25 cellular contexts compared by ENCODE assay signal in genomic region chr10:73018632-73019031, GRCh38.
A peak's percentile ranks its signal among the peaks of the same experiment; 100 is the strongest.
DNase-seq lines count a peak whose midpoint lies in the region; ATAC-seq and TF ChIP-seq lines count a peak whose summit lies in the region.
"Had no signal": no experiment of that assay in that cellular context is flagged by ENCODE, and none has a peak within 500 bp of the region (broad histone marks: within the 10 kb centered on the region; RNA-seq: fewer than 3 reads in every experiment).

No MANE protein-coding gene starts in this region.

- H3K9me2 ChIP-seq in hepatocyte (replicated peaks; ENCODE audit: insufficient read depth): no peaks in the 10 kb centered on the region

- H2BK5ac ChIP-seq in mesenchymal stem cell (ENCODE audit: low read depth, low read length, poor library complexity, severe bottlenecking): no peak overlapping the region

- H3K23ac ChIP-seq in mesenchymal stem cell (ENCODE audit: low read length in 2 of 2): peak overlapping the region in 1 of 2 experiments; percentile 65

- no peak overlapping the region for H2BK120ac ChIP-seq in mesenchymal stem cell (ENCODE audit: low read depth, low read length)

- H3K9me3 Mint-ChIP-seq in activated T-helper 17 cell treated with anti-CD3 and anti-CD28 coated beads, Interleukin-2, amount 50 U/mL, for 72 hours: no peaks in the 10 kb centered on the region
- H3K9me3 Mint-ChIP-seq: activated CD4-positive, alpha-beta T cell treated with anti-CD3 and anti-CD28 coated beads, Interleukin-2, amount 10 ng/mL, durations not matched to agents 7 days and 5 days had no signal

- no peaks in the 10 kb centered on the region for H3K27me3 ChIP-seq in right atrium auricular region
- H3K27me3 ChIP-seq in fibroblast of lung (ENCODE audit: control insufficient read depth, insufficient read depth, low read length): no peaks in the 10 kb centered on the region
- no peaks in the 10 kb centered on the region for H3K27me3 ChIP-seq in mesenchymal stem cell (ENCODE audit: control insufficient read depth in 1 of 2, insufficient read depth in 1 of 2, low read length in 2 of 2)
- no peaks in the 10 kb centered on the region for H3K27me3 ChIP-seq in hepatocyte
- H3K27me3 ChIP-seq: body of pancreas, neural progenitor cell, thyroid gland had no signal

- H3K27ac Mint-ChIP-seq in activated T-helper 17 cell treated with anti-CD3 and anti-CD28 coated beads, Interleukin-2, amount 50 U/mL, for 72 hours: no peak overlapping the region
- H3K27ac Mint-ChIP-seq: activated CD4-positive, alpha-beta T cell treated with anti-CD3 and anti-CD28 coated beads, Interleukin-2, amount 10 ng/mL, durations not matched to agents 7 days and 5 days; activated CD8-positive, alpha-beta memory T cell treated with anti-CD3 and anti-CD28 coated beads, Interleukin-2, amount 10 ng/mL, durations not matched to agents 7 days and 5 days; B cell; neural progenitor cell had no signal

- H3K4me1 Mint-ChIP-seq in activated T-helper 17 cell treated with anti-CD3 and anti-CD28 coated beads, Interleukin-2, amount 50 U/mL, for 72 hours: peaks cover 29% of the 10 kb centered on the region
- H3K4me1 Mint-ChIP-seq: B cell, neural progenitor cell had no signal

- no peak overlapping the region for H3K18ac ChIP-seq in mesenchymal stem cell (ENCODE audit: low read depth in 1 of 2, low read length in 2 of 2)

- H2AFZ ChIP-seq in fibroblast of lung (ENCODE audit: low read length) (no peak overlapping the region), mesenchymal stem cell (ENCODE audit: low read depth, low read length) (no peak overlapping the region), hepatocyte (no peak overlapping the region)
- H2AFZ ChIP-seq: neural progenitor cell had no signal

- H4K20me1 ChIP-seq in fibroblast of lung (ENCODE audit: control insufficient read depth, extremely low read depth, insufficient read depth, low read length): no peaks in the 10 kb centered on the region
- H4K20me1 ChIP-seq in hepatocyte (ENCODE audit: insufficient read depth, poor library complexity, severe bottlenecking): no peaks in the 10 kb centered on the region

- H3K4me2 ChIP-seq in fibroblast of lung (ENCODE audit: extremely low read depth, insufficient read depth, low read length): peak overlapping the region; percentile 13
- no peak overlapping the region for H3K4me2 ChIP-seq in mesenchymal stem cell (ENCODE audit: low read length, poor library complexity, severe bottlenecking)
- no peak overlapping the region for H3K4me2 ChIP-seq in hepatocyte
- H3K4me2 ChIP-seq: A549, neural progenitor cell had no signal

- H2AK5ac ChIP-seq in mesenchymal stem cell (ENCODE audit: low read length, severe bottlenecking): peak overlapping the region; percentile 15

- no peak overlapping the region for H3K4me3 ChIP-seq in right atrium auricular region
- H3K4me3 ChIP-seq in fibroblast of lung (replicated peaks in 1 of 4; ENCODE audit: control extremely low read depth in 1 of 4, insufficient read depth in 1 of 4, low read depth in 3 of 4, low read length in 4 of 4): no peak overlapping the region
- H3K4me3 ChIP-seq in mesenchymal stem cell (ENCODE audit: insufficient read depth in 1 of 2, low read depth in 1 of 2, low read length in 2 of 2): no peak overlapping the region
- H3K4me3 ChIP-seq in hepatocyte: no peak overlapping the region
- H3K4me3 ChIP-seq: A549, body of pancreas, mucosa of descending colon, neural progenitor cell, psoas muscle, thyroid gland had no signal

- no peak overlapping the region for H3K4me3 Mint-ChIP-seq in activated T-helper 17 cell treated with anti-CD3 and anti-CD28 coated beads, Interleukin-2, amount 50 U/mL, for 72 hours
- H3K4me3 Mint-ChIP-seq: activated CD4-positive, alpha-beta T cell treated with anti-CD3 and anti-CD28 coated beads, Interleukin-2, amount 10 ng/mL, durations not matched to agents 7 days and 5 days; activated CD8-positive, alpha-beta memory T cell treated with anti-CD3 and anti-CD28 coated beads, Interleukin-2, amount 10 ng/mL, durations not matched to agents 7 days and 5 days; B cell; neural progenitor cell had no signal

- H3K14ac ChIP-seq in mesenchymal stem cell (ENCODE audit: low read length in 2 of 2): no peak overlapping the region

- H2BK15ac ChIP-seq in mesenchymal stem cell (ENCODE audit: low read depth, poor library complexity, severe bottlenecking): no peak overlapping the region

- H3K27ac ChIP-seq in right atrium auricular region (no peak overlapping the region), fibroblast of lung (ENCODE audit: insufficient read depth, low read length) (no peak overlapping the region), mesenchymal stem cell (ENCODE audit: low read length, poor library complexity, severe bottlenecking) (no peak overlapping the region), hepatocyte (no peak overlapping the region)
- H3K27ac ChIP-seq: A549, body of pancreas, neural progenitor cell, psoas muscle, thyroid gland had no signal

- no peak overlapping the region for H3K4ac ChIP-seq in mesenchymal stem cell (ENCODE audit: low read depth in 1 of 2, low read length in 2 of 2)

- H3K4me1 ChIP-seq in right atrium auricular region (peaks cover 0 to 22% of the 10 kb centered on the region in 2 donors), fibroblast of lung (ENCODE audit: control insufficient read depth, extremely low read depth, insufficient read depth, low read length) (peaks cover 5% of the 10 kb centered on the region), mesenchymal stem cell (ENCODE audit: control insufficient read depth, insufficient read depth, low read depth, low read length) (peaks cover 6% of the 10 kb centered on the region), hepatocyte (ENCODE audit: insufficient read depth) (no peaks in the 10 kb centered on the region)
- H3K4me1 ChIP-seq: body of pancreas, neural progenitor cell had no signal

- intact Hi-C loops in Right ventricle myocardium inferior (cut with DNase I): loop anchor here (10.0 kb wide), 1 partner anchor 116 kb away; no protein-coding TSS in a partner anchor

- H3K9me3 ChIP-seq in right atrium auricular region (no peaks in the 10 kb centered on the region), fibroblast of lung (ENCODE audit: control insufficient read depth, insufficient read depth, low read depth, low read length) (no peaks in the 10 kb centered on the region), mesenchymal stem cell (ENCODE audit: control insufficient read depth, low read length) (no peaks in the 10 kb centered on the region), hepatocyte (ENCODE audit: low read depth) (no peaks in the 10 kb centered on the region)
- H3K9me3 ChIP-seq: A549, body of pancreas, mucosa of descending colon, psoas muscle, thyroid gland had no signal

- DNase-seq in Right ventricle myocardium inferior (ENCODE audit: missing footprints): no peak
- no peak for DNase-seq in right atrium auricular region (ENCODE audit: low spot score)
- no peak for DNase-seq in fibroblast of lung (ENCODE audit: low read depth in 2 of 2)
- no peak for DNase-seq in mesenchymal stem cell
- DNase-seq in hepatocyte (ENCODE audit: low spot score): no peak
- DNase-seq: activated CD4-positive, alpha-beta T cell treated with anti-CD3 and anti-CD28 coated beads, Interleukin-2, amount 10 ng/mL, durations not matched to agents 7 days and 5 days; activated CD8-positive, alpha-beta memory T cell treated with anti-CD3 and anti-CD28 coated beads, Interleukin-2, amount 10 ng/mL, durations not matched to agents 7 days and 5 days; body of pancreas; cortex of kidney; glutamatergic neuron; mucosa of descending colon; NCI-H1930; NCI-H2227 treated with DMSO at 0.1 percent for 48 hours; NCI-H774; SHP77 treated with DMSO at 0.1 percent for 48 hours; stimulated activated CD4-positive, alpha-beta T cell treated with anti-CD3 and anti-CD28 coated beads, Interleukin-2, amount 100 ng/mL, for 48 hours; stimulated activated naive CD8-positive, alpha-beta T cell treated with anti-CD3 and anti-CD28 coated beads, Interleukin-15, Interleukin-2, amounts not matched to agents 100 U/mL and 50 U/mL, for 24 hours; thyroid gland had no signal

- no peak for TF ChIP-seq CTCF in right atrium auricular region (IDR thresholded peaks at IDR 0.05)
- no peak for TF ChIP-seq CTCF in fibroblast of lung (conservative IDR thresholded peaks at IDR 0.05 in 1 of 2, IDR thresholded peaks at IDR 0.05 in 1 of 2; ENCODE audit: low read depth in 1 of 2, low read length in 2 of 2)
- TF ChIP-seq CTCF in hepatocyte (IDR thresholded peaks at IDR 0.05; ENCODE audit: poor library complexity): no peak

- ATAC-seq in Right ventricle myocardium inferior (peak; percentile 21), GM21526 (IDR thresholded peaks at IDR 0.05; ENCODE audit: low FRiP score, unreplicated experiment) (no peak), HG03108 (IDR thresholded peaks at IDR 0.05; ENCODE audit: unreplicated experiment) (no peak)
- ATAC-seq in activated T-helper 17 cell treated with anti-CD3 and anti-CD28 coated beads, Interleukin-2, amount 50 U/mL, for 72 hours (replicated peaks): no peak
- ATAC-seq: activated CD8-positive, alpha-beta memory T cell treated with anti-CD3 and anti-CD28 coated beads, Interleukin-2, amount 10 ng/mL, durations not matched to agents 7 days and 5 days; body of pancreas had no signal

- peaks cover 93% of the 10 kb centered on the region for H3K36me3 Mint-ChIP-seq in activated T-helper 17 cell treated with anti-CD3 and anti-CD28 coated beads, Interleukin-2, amount 50 U/mL, for 72 hours (ENCODE audit: low read depth)

- no peak overlapping the region for H4K8ac ChIP-seq in mesenchymal stem cell (ENCODE audit: low read length)

- H2BK12ac ChIP-seq in mesenchymal stem cell (ENCODE audit: low read length in 2 of 2): no peak overlapping the region

- no peak overlapping the region for H3K9ac ChIP-seq in fibroblast of lung (ENCODE audit: insufficient read depth, low read length)
- no peak overlapping the region for H3K9ac ChIP-seq in mesenchymal stem cell (ENCODE audit: low read length)
- H3K9ac ChIP-seq: neural progenitor cell had no signal

- WGBS in mesenchymal stem cell: 100% methylated on average over 1 of the region's 1 CpG
- 100% methylated on average over 1 of the region's 1 CpG for WGBS in hepatocyte (ENCODE audit: low lambda C conversion rate, missing lambda C conversion rate)

- H3K79me2 ChIP-seq in fibroblast of lung (ENCODE audit: control insufficient read depth, insufficient read depth, low read length) (no peaks in the 10 kb centered on the region), hepatocyte (peaks cover 9% of the 10 kb centered on the region)

- H3K36me3 ChIP-seq in right atrium auricular region (peaks cover 31% of the 10 kb centered on the region), fibroblast of lung (ENCODE audit: control insufficient read depth, insufficient read depth, low read length) (peaks cover 4% of the 10 kb centered on the region), mesenchymal stem cell (ENCODE audit: control insufficient read depth in 1 of 2, insufficient read depth in 2 of 2, low read depth in 1 of 2, low read length in 2 of 2) (peaks cover 25 to 65% of the 10 kb centered on the region in 2 experiments), hepatocyte (replicated peaks; ENCODE audit: insufficient read depth, low read depth) (no peaks in the 10 kb centered on the region)

- H3K79me1 ChIP-seq in mesenchymal stem cell (replicated peaks; ENCODE audit: low read length, poor library complexity, severe bottlenecking): peaks cover 28% of the 10 kb centered on the region

- no peak overlapping the region for H4K91ac ChIP-seq in mesenchymal stem cell (ENCODE audit: low read length)

- no peaks in the 10 kb centered on the region for H3K27me3 Mint-ChIP-seq in activated T-helper 17 cell treated with anti-CD3 and anti-CD28 coated beads, Interleukin-2, amount 50 U/mL, for 72 hours
- H3K27me3 Mint-ChIP-seq: activated CD4-positive, alpha-beta T cell treated with anti-CD3 and anti-CD28 coated beads, Interleukin-2, amount 10 ng/mL, durations not matched to agents 7 days and 5 days; activated CD8-positive, alpha-beta memory T cell treated with anti-CD3 and anti-CD28 coated beads, Interleukin-2, amount 10 ng/mL, durations not matched to agents 7 days and 5 days; B cell had no signal
